1 cellular context compared by ENCODE assay signal in genomic region chr4:25376754-25377571, GRCh38.
TF ChIP-seq lines count a peak whose summit lies in the region.

Gene ANAPC4 (plus strand): TSS chr4:25377263. CDS start chr4:25377428, 165 bp downstream.

TF ChIP-seq in HepG2, 621 proteins besides CTCF, POLR2A, EP300 and RAD21 (continued from another document and continues in another):
- TF ChIP-seq ZBTB43 (CRISPR knock-in tag; conservative IDR thresholded peaks at IDR 0.05): no peak
- no peak for TF ChIP-seq ATF7 (IDR thresholded peaks at IDR 0.05)
- TF ChIP-seq ATF7 (CRISPR knock-in tag; IDR thresholded peaks at IDR 0.05): no peak
- no peak for TF ChIP-seq HNF1A (IDR thresholded peaks at IDR 0.05; ENCODE audit: low read depth)
- TF ChIP-seq HNF1A (CRISPR knock-in tag; IDR thresholded peaks at IDR 0.05; ENCODE audit: borderline replicate concordance): peak; percentile 66; the same call in 1 of the 2 replicates
- TF ChIP-seq SRY (CRISPR knock-in tag; IDR thresholded peaks at IDR 0.05): peak; percentile 25; the same call in 1 of the 2 replicates
- no peak for TF ChIP-seq ZNF260 (CRISPR knock-in tag; IDR thresholded peaks at IDR 0.05; ENCODE audit: borderline replicate concordance, low read depth)
- peak; percentile 74 for TF ChIP-seq POGZ (CRISPR knock-in tag; IDR thresholded peaks at IDR 0.05)
- no peak for TF ChIP-seq NFKBIZ (CRISPR knock-in tag; IDR thresholded peaks at IDR 0.05)
- no peak for TF ChIP-seq ZFP36L1 (CRISPR knock-in tag; IDR thresholded peaks at IDR 0.05)
- TF ChIP-seq HOXA7 (CRISPR knock-in tag; IDR thresholded peaks at IDR 0.05): no peak
- no peak for TF ChIP-seq ZNF547 (CRISPR knock-in tag; IDR thresholded peaks at IDR 0.05)
- TF ChIP-seq ZNF782 (CRISPR knock-in tag; IDR thresholded peaks at IDR 0.05; ENCODE audit: borderline replicate concordance): no peak; the same call in 1 of the 2 replicates
- no peak for TF ChIP-seq FLYWCH1 (CRISPR knock-in tag; IDR thresholded peaks at IDR 0.05)
- peak; percentile 80 for TF ChIP-seq ZNF574 (CRISPR knock-in tag; IDR thresholded peaks at IDR 0.05)
- TF ChIP-seq ZNF12 (CRISPR knock-in tag; IDR thresholded peaks at IDR 0.05): no peak
- TF ChIP-seq ZNF577 (CRISPR knock-in tag; IDR thresholded peaks at IDR 0.05; ENCODE audit: borderline replicate concordance, low read depth): no peak
- TF ChIP-seq TEAD3 (CRISPR knock-in tag; optimal IDR thresholded peaks at IDR 0.05; ENCODE audit: borderline replicate concordance): peak; percentile 16
- no peak for TF ChIP-seq ZNF660 (CRISPR knock-in tag; IDR thresholded peaks at IDR 0.05; ENCODE audit: borderline replicate concordance, low read depth)
- TF ChIP-seq BRCA1 (CRISPR knock-in tag; IDR thresholded peaks at IDR 0.05): peak; percentile 65; the same call in 1 of the 2 replicates
- TF ChIP-seq ZNF747 (CRISPR knock-in tag; IDR thresholded peaks at IDR 0.05; ENCODE audit: borderline replicate concordance): no peak
- TF ChIP-seq ZNF670 (CRISPR knock-in tag; IDR thresholded peaks at IDR 0.05; ENCODE audit: borderline replicate concordance): 0 out of 2 replicates have a peak, but pooled peaks have one; percentile 30
- TF ChIP-seq ZFP62 (CRISPR knock-in tag; IDR thresholded peaks at IDR 0.05): no peak
- TF ChIP-seq ZNF746 (CRISPR knock-in tag; IDR thresholded peaks at IDR 0.05): no peak; the same call in 1 of the 2 replicates
- peak; percentile 68; the same call in 1 of the 2 replicates for TF ChIP-seq YEATS4 (CRISPR knock-in tag; IDR thresholded peaks at IDR 0.05; ENCODE audit: borderline replicate concordance)
- peak in 1 of 2 experiments; percentile 65; a peak in 1 of 4 replicates for TF ChIP-seq KLF16 (CRISPR knock-in tag; IDR thresholded peaks at IDR 0.05)
- peak; percentile 51; the same call in 1 of the 2 replicates for TF ChIP-seq SPEN (CRISPR knock-in tag; IDR thresholded peaks at IDR 0.05; ENCODE audit: low read depth)
- no peak for TF ChIP-seq ZNF354B (CRISPR knock-in tag; IDR thresholded peaks at IDR 0.05)
- no peak for TF ChIP-seq SNAPC2 (CRISPR knock-in tag; IDR thresholded peaks at IDR 0.05)
- peak; percentile 68 for TF ChIP-seq ELF1 (CRISPR knock-in tag; IDR thresholded peaks at IDR 0.05)
- peak; percentile 76 for TF ChIP-seq ASH2L (IDR thresholded peaks at IDR 0.05; ENCODE audit: insufficient read length, low read depth, low read length)
- no peak for TF ChIP-seq SNRNP70 (IDR thresholded peaks at IDR 0.05; ENCODE audit: low read depth, low read length)
- no peak for TF ChIP-seq CENPBD1 (CRISPR knock-in tag; IDR thresholded peaks at IDR 0.05; ENCODE audit: borderline replicate concordance, low read depth)
- no peak for TF ChIP-seq GPN1 (CRISPR knock-in tag; IDR thresholded peaks at IDR 0.05; ENCODE audit: borderline replicate concordance)
- no peak; the same call in 1 of the 2 replicates for TF ChIP-seq ZNF230 (CRISPR knock-in tag; IDR thresholded peaks at IDR 0.05)
- 0 out of 2 replicates have a peak, but pooled peaks have one; percentile 25 for TF ChIP-seq ZNF776 (CRISPR knock-in tag; IDR thresholded peaks at IDR 0.05)
- no peak for TF ChIP-seq ATF2 (CRISPR knock-in tag; IDR thresholded peaks at IDR 0.05)
- TF ChIP-seq PAWR (CRISPR knock-in tag; IDR thresholded peaks at IDR 0.05; ENCODE audit: borderline replicate concordance): no peak
- TF ChIP-seq ZNF503 (CRISPR knock-in tag; IDR thresholded peaks at IDR 0.05): peak; percentile 70; the same call in 1 of the 2 replicates
- TF ChIP-seq ZSCAN29 (CRISPR knock-in tag; conservative IDR thresholded peaks at IDR 0.05): no peak
- no peak for TF ChIP-seq ZSCAN30 (CRISPR knock-in tag; IDR thresholded peaks at IDR 0.05)
- TF ChIP-seq FOXK2 (IDR thresholded peaks at IDR 0.05): no peak
- no peak for TF ChIP-seq AKNA (CRISPR knock-in tag; IDR thresholded peaks at IDR 0.05; ENCODE audit: borderline replicate concordance)
- TF ChIP-seq NR1H2 (CRISPR knock-in tag; IDR thresholded peaks at IDR 0.05; ENCODE audit: borderline replicate concordance, low read depth): no peak
- no peak for TF ChIP-seq MED13 (CRISPR knock-in tag; IDR thresholded peaks at IDR 0.05)
- TF ChIP-seq TBX2 (CRISPR knock-in tag; IDR thresholded peaks at IDR 0.05; ENCODE audit: borderline replicate concordance): peak; percentile 46; the same call in 1 of the 2 replicates
- TF ChIP-seq ZNF382 (CRISPR knock-in tag; IDR thresholded peaks at IDR 0.05; ENCODE audit: borderline replicate concordance): no peak
- TF ChIP-seq CEBPB (IDR thresholded peaks at IDR 0.05; ENCODE audit: borderline replicate concordance, low read depth, low read length): no peak
- no peak; the same call in 1 of the 2 replicates for TF ChIP-seq FOXC1 (CRISPR knock-in tag; IDR thresholded peaks at IDR 0.05; ENCODE audit: borderline replicate concordance)
- no peak for TF ChIP-seq ETS1 (CRISPR knock-in tag; IDR thresholded peaks at IDR 0.05)
- TF ChIP-seq ZNF720 (CRISPR knock-in tag; IDR thresholded peaks at IDR 0.05): no peak
- TF ChIP-seq ZNF570 (CRISPR knock-in tag; IDR thresholded peaks at IDR 0.05; ENCODE audit: borderline replicate concordance): no peak
